In the genomic region with DNA sequence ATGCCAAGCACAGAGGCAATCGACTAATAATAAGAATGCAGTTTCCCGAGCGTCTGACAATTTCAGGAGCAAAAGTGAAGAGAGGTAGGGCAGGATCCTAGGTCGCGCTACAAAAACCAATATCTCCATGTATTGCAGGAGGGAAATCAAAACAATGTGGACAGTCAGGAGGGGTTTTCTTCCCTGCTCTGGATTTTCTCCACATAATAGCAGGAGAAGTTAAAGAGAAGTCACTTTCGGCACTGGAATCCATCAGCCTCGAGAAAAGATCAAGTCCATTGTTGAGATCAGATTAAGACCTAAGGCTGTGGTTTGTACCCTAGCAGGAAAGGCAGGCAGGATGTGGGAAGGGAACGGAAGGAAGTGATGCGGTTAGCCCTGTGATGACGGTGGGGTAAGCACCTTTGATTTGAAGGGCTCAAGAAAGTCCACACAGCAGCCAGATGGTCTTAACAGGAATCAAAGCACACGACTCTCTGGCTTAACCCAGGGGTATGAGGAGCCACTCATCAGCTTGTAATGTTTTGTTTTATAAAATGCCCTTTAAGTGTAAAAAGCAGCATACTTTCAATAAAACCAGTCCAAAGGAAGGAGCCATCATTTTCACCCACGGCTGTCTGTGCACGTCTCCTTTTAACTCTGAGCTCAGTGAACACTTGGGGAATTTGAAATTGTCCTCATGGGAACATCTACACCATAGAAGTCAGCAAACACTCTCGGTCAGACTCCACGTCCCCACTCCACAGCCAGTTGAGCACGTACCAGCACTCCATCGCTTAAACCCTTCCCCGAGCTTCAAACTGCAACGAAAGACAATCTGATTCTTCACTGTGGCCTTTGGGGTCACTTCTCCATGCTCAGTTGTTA, we compare ENCODE assay signal across 8 cellular contexts. TPM values are rescaled to one million over a fixed set of nuclear protein-coding genes. Genes with fewer than 3 reads are reported as not detected.
A peak's percentile ranks its signal among the peaks of the same experiment; 100 is the strongest.
DNase-seq lines count a peak whose midpoint lies in the region; ATAC-seq lines count a peak whose summit lies in the region.

No MANE protein-coding gene starts in this region.

- H3K9ac ChIP-seq in mucosa of rectum (ENCODE audit: low read depth in 1 of 2, low read length in 2 of 2): no peak overlapping the region

- no peaks in the 10 kb centered on the region for H3K36me3 ChIP-seq in mucosa of rectum (ENCODE audit: control insufficient read depth in 2 of 2, insufficient read depth in 2 of 2, low read length in 2 of 2)
- H3K36me3 ChIP-seq in thymus (ENCODE audit: control insufficient read depth, insufficient read depth): no peaks in the 10 kb centered on the region

- H3K27ac ChIP-seq in adipose tissue (ENCODE audit: low read depth, low read length): peak overlapping the region; percentile 57
- H3K27ac ChIP-seq in mucosa of rectum (ENCODE audit: low read depth in 2 of 2, low read length in 2 of 2): peak overlapping the region; percentile 10 to 34
- H3K27ac ChIP-seq in thymus (ENCODE audit: low read depth): peak overlapping the region; percentile 36

- peak; percentile 97 for ATAC-seq in GM18868 (IDR thresholded peaks at IDR 0.05; ENCODE audit: unreplicated experiment)
- ATAC-seq in HG02970 (IDR thresholded peaks at IDR 0.05; ENCODE audit: low FRiP score, unreplicated experiment): peak; percentile 88

- DNase-seq in T follicular helper cell (ENCODE audit: low read depth) (peak; percentile 53), DMS53 treated with DMSO at 0.1 percent for 48 hours (lab: John Stamatoyannopoulos, UW; ENCODE audit: unreplicated experiment) (no peak), HK-2 (ENCODE audit: unreplicated experiment) (no peak)

- H3K9me3 ChIP-seq in mucosa of rectum (ENCODE audit: control insufficient read depth in 2 of 2, low read length in 2 of 2): no peaks in the 10 kb centered on the region
- H3K9me3 ChIP-seq in thymus (ENCODE audit: control insufficient read depth): peaks cover 3% of the 10 kb centered on the region

- H3K4me3 ChIP-seq in mucosa of rectum (ENCODE audit: low read length in 2 of 2) (peak overlapping the region in 1 of 2 donors; percentile 46), thymus (ENCODE audit: low read length) (peak overlapping the region; percentile 34)

- 37 to 71% (median 42%) methylated on average over 19 of the region's 19 CpGs for WGBS in adipose tissue, 3 donors
- 20% methylated on average over 19 of the region's 19 CpGs for WGBS in thymus

- no peaks in the 10 kb centered on the region for H3K27me3 ChIP-seq in mucosa of rectum (ENCODE audit: control insufficient read depth in 2 of 2, insufficient read depth in 2 of 2, low read length in 2 of 2)
- peaks cover 22% of the 10 kb centered on the region for H3K27me3 ChIP-seq in thymus (ENCODE audit: control insufficient read depth, insufficient read depth)

- H3K4me1 ChIP-seq in mucosa of rectum (ENCODE audit: control insufficient read depth in 2 of 2, insufficient read depth in 2 of 2, low read length in 2 of 2): no peaks in the 10 kb centered on the region
- H3K4me1 ChIP-seq in thymus (ENCODE audit: control insufficient read depth, insufficient read depth, low read length): peaks cover 16% of the 10 kb centered on the region

RNA-seq across cellular contexts. Expression of gene AKTIP, which starts 15.8 kb away (rescaled TPM):
- polyA plus RNA-seq in adipose tissue (10 to 100 TPM in 2 of 3 donors, 1 to 10 TPM in 1; 9.5 to 24.0 (median 22.0) TPM), thymus (24.6 TPM)
